Comparison of ENCODE assay signal across 26 cellular contexts in the genomic region with DNA sequence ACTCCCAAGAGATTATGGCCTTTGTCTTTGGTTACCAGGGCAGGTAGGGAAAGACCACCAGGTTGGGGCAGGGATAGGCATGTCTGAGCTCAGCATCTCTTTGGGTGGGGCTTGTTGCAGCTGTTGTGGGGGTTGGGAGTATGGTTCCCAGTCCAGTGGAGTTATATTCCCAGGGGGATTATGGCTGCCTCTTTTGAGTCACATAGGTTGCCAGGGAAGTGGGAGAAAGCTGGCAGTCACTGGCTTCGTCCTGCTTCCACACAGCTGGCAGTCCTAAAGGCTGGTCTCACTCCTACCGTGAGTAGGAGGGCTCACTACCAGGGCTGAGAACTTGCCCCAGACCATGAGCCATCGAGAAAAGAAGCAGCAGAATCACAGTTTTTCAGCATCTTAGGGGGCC.
DNase-seq lines count a peak whose midpoint lies in the region; ATAC-seq and TF ChIP-seq lines count a peak whose summit lies in the region.
"Had no signal": no experiment of that assay in that cellular context is flagged by ENCODE, and none has a peak within 500 bp of the region (broad histone marks: within the 10 kb centered on the region; RNA-seq: fewer than 3 reads in every experiment).

No MANE protein-coding gene starts in this region.

- H3K9me3 Mint-ChIP-seq in stimulated activated memory B cell treated with anti-CD40 and anti-IgM and Interleukin-4, amounts not matched to agents 10 μg/mL and 1 μg/mL and 100 μg/mL, for 72 hours = peaks cover 6% of the 10 kb centered on the region

- H3K36me3 Mint-ChIP-seq in stimulated activated memory B cell treated with anti-CD40 and anti-IgM and Interleukin-4, amounts not matched to agents 10 μg/mL and 1 μg/mL and 100 μg/mL, for 72 hours = no peaks in the 10 kb centered on the region
- H3K36me3 Mint-ChIP-seq: CD4-positive, alpha-beta memory T cell had no signal

- H3K4me1 ChIP-seq in foreskin keratinocyte = peaks cover 28% of the 10 kb centered on the region
- H3K4me1 ChIP-seq: BLaER1 treated with 17β-estradiol and CSF1 and Interleukin-3, amounts not matched to agents 10 nM and 100 nM had no signal

- H3K27me3 Mint-ChIP-seq in stimulated activated memory B cell treated with anti-CD40 and anti-IgM and Interleukin-4, amounts not matched to agents 10 μg/mL and 1 μg/mL and 100 μg/mL, for 72 hours = no peaks in the 10 kb centered on the region

- no peak overlapping the region for H3K4me3 Mint-ChIP-seq in stimulated activated memory B cell treated with anti-CD40 and anti-IgM and Interleukin-4, amounts not matched to agents 10 μg/mL and 1 μg/mL and 100 μg/mL, for 72 hours
- H3K4me3 Mint-ChIP-seq: CD4-positive, alpha-beta memory T cell had no signal

- peak overlapping the region; percentile 31 for H3K27ac ChIP-seq in foreskin keratinocyte
- H3K27ac ChIP-seq: 22Rv1; BLaER1 treated with 17β-estradiol and CSF1 and Interleukin-3, amounts not matched to agents 10 nM and 100 nM; KMS-11; SJSA1 had no signal

- no peaks in the 10 kb centered on the region for H3K4me1 Mint-ChIP-seq in stimulated activated memory B cell treated with anti-CD40 and anti-IgM and Interleukin-4, amounts not matched to agents 10 μg/mL and 1 μg/mL and 100 μg/mL, for 72 hours
- H3K4me1 Mint-ChIP-seq: CD4-positive, alpha-beta memory T cell had no signal

- intact Hi-C loops in sciatic nerve (cut with DNase I) = no loop called here

- H3K27me3 ChIP-seq in foreskin keratinocyte = no peaks in the 10 kb centered on the region
- H3K27me3 ChIP-seq: BLaER1 treated with 17β-estradiol and CSF1 and Interleukin-3, amounts not matched to agents 10 nM and 100 nM; SJSA1 had no signal

- no peak for TF ChIP-seq CTCF in foreskin keratinocyte (conservative IDR thresholded peaks at IDR 0.05)

- DNase-seq in NCI-H2107 treated with DMSO at 0.1 percent for 48 hours (lab: John Stamatoyannopoulos, UW; ENCODE audit: unreplicated experiment) (peak; percentile 20), NCI-H2107 (lab: John Stamatoyannopoulos, UW) (no peak), NCI-H345 treated with DMSO at 0.1 percent for 48 hours (lab: John Stamatoyannopoulos, UW; ENCODE audit: unreplicated experiment) (peak; percentile 44), foreskin keratinocyte (peak in 1 of 2 donors; percentile 37), NCI-H82 treated with DMSO at 0.1 percent for 48 hours (lab: John Stamatoyannopoulos, UW; ENCODE audit: unreplicated experiment) (no peak), sciatic nerve (ENCODE audit: low spot score) (no peak)
- DNase-seq: ACHN; Caco-2; CD4-positive, alpha-beta memory T cell; DMS 273 treated with DMSO at 0.1 percent for 48 hours; GOT3; HCEC 1CT; MV-4-11; NCI-H1417; NCI-H1694 treated with DMSO at 0.1 percent for 48 hours; NCI-H2081 treated with DMSO at 0.1 percent for 48 hours; NCI-H510A; NCI-H748 treated with DMSO at 0.1 percent for 48 hours; NK-92 treated with Interleukin-12 subunit alpha and Interleukin-12 subunit beta, amount 100 ng/mL, for 24 hours had no signal

- ATAC-seq in foreskin keratinocyte = no peak
- ATAC-seq in stimulated activated memory B cell treated with anti-CD40 and anti-IgM and Interleukin-4, amounts not matched to agents 10 μg/mL and 1 μg/mL and 100 μg/mL, for 72 hours = peak; percentile 16
- ATAC-seq in GM21423 (IDR thresholded peaks at IDR 0.05; ENCODE audit: unreplicated experiment) = no peak
- ATAC-seq in sciatic nerve = no peak
- ATAC-seq: Panc1 had no signal

- H3K27ac Mint-ChIP-seq in stimulated activated memory B cell treated with anti-CD40 and anti-IgM and Interleukin-4, amounts not matched to agents 10 μg/mL and 1 μg/mL and 100 μg/mL, for 72 hours = no peak overlapping the region
- H3K27ac Mint-ChIP-seq: CD4-positive, alpha-beta memory T cell had no signal

Comparison
In these comparisons a context has a peak if more than half of its experiments do, and no peak if none do; other contexts are left out.
1. DNase-seq: peak in NCI-H2107 treated with DMSO at 0.1 percent for 48 hours (single experiment) and NCI-H345 treated with DMSO at 0.1 percent for 48 hours (single experiment); none in NCI-H2107 (single experiment), NCI-H82 treated with DMSO at 0.1 percent for 48 hours (single experiment) and sciatic nerve (single experiment).